ENCODE assay signal across 1 cellular context in genomic region chr1:9539165-9539828, GRCh38.
TF ChIP-seq lines count a peak whose summit lies in the region.

A gene with protein sequence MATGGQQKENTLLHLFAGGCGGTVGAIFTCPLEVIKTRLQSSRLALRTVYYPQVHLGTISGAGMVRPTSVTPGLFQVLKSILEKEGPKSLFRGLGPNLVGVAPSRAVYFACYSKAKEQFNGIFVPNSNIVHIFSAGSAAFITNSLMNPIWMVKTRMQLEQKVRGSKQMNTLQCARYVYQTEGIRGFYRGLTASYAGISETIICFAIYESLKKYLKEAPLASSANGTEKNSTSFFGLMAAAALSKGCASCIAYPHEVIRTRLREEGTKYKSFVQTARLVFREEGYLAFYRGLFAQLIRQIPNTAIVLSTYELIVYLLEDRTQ (plus strand): TSS chr1:9539465. CDS start chr1:9539692, 227 bp downstream.

TF ChIP-seq in K562, 482 proteins besides CTCF, POLR2A, EP300 and RAD21 (continued from another document and continues in another):
- peak; percentile 44 for TF ChIP-seq MTA3 (IDR thresholded peaks at IDR 0.05; ENCODE audit: borderline replicate concordance)
- TF ChIP-seq, protein P1, sequence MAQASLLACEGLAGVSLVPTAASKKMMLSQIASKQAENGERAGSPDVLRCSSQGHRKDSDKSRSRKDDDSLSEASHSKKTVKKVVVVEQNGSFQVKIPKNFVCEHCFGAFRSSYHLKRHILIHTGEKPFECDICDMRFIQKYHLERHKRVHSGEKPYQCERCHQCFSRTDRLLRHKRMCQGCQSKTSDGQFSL (CRISPR knock-in tag; IDR thresholded peaks at IDR 0.05): no peak
- TF ChIP-seq, protein P1 (tag; IDR thresholded peaks at IDR 0.05): no peak
- peak; percentile 32; the same call in 1 of the 2 replicates for TF ChIP-seq ZNF583 (CRISPR knock-in tag; IDR thresholded peaks at IDR 0.05)
- TF ChIP-seq LARP7 (IDR thresholded peaks at IDR 0.05): no peak
- peak; percentile 88 for TF ChIP-seq RBFOX2 (IDR thresholded peaks at IDR 0.05; ENCODE audit: low read depth, low read length)
- no peak for TF ChIP-seq SRF (CRISPR knock-in tag; IDR thresholded peaks at IDR 0.05)
- TF ChIP-seq ZNF140 (CRISPR knock-in tag; IDR thresholded peaks at IDR 0.05): no peak
- peak; percentile 21; the same call in 1 of the 2 replicates for TF ChIP-seq ZSCAN32 (CRISPR knock-in tag; IDR thresholded peaks at IDR 0.05)
- TF ChIP-seq TBL1XR1 (IDR thresholded peaks at IDR 0.05; ENCODE audit: low read length in 2 of 2): no peak
- no peak for TF ChIP-seq NCOR1 (IDR thresholded peaks at IDR 0.05)
- no peak for TF ChIP-seq CBX1 (IDR thresholded peaks at IDR 0.05; ENCODE audit: low read depth)
- TF ChIP-seq CCNT2 (IDR thresholded peaks at IDR 0.05; ENCODE audit: borderline replicate concordance, extremely low read depth, insufficient read length, low read depth, low read length): peak; percentile 95
- no peak; the same call in 1 of the 2 replicates for TF ChIP-seq IRF2 (CRISPR knock-in tag; IDR thresholded peaks at IDR 0.05)
- TF ChIP-seq ZNF785 (CRISPR knock-in tag; IDR thresholded peaks at IDR 0.05): no peak
- TF ChIP-seq ELF1 (tag; IDR thresholded peaks at IDR 0.05): 0 out of 2 replicates have a peak, but pooled peaks have one; percentile 11
- no peak for TF ChIP-seq ZBTB40 (IDR thresholded peaks at IDR 0.05)
- TF ChIP-seq ZBTB40 (CRISPR knock-in tag; IDR thresholded peaks at IDR 0.05): no peak
- TF ChIP-seq RBM34 (IDR thresholded peaks at IDR 0.05; ENCODE audit: borderline replicate concordance, insufficient read depth, low read length): no peak
- TF ChIP-seq ZFP1 (CRISPR knock-in tag; IDR thresholded peaks at IDR 0.05): no peak
- TF ChIP-seq TFAM (CRISPR knock-in tag; conservative IDR thresholded peaks at IDR 0.05): no peak
- TF ChIP-seq HMGXB4 (CRISPR knock-in tag; IDR thresholded peaks at IDR 0.05): peak; percentile 84
- no peak for TF ChIP-seq ZNF551 (CRISPR knock-in tag; IDR thresholded peaks at IDR 0.05)
- peak; percentile 97 for TF ChIP-seq CREM (IDR thresholded peaks at IDR 0.05; ENCODE audit: low read depth)
- no peak for TF ChIP-seq MCM7 (IDR thresholded peaks at IDR 0.05)
- TF ChIP-seq ZNF24 (IDR thresholded peaks at IDR 0.05): peak; percentile 59; the same call in 1 of the 2 replicates
- 0 out of 2 replicates have a peak, but pooled peaks have one; percentile 77 for TF ChIP-seq ZNF431 (CRISPR knock-in tag; IDR thresholded peaks at IDR 0.05)
- 0 out of 2 replicates have a peak, but pooled peaks have one; percentile 12 for TF ChIP-seq ZNF134 (CRISPR knock-in tag; conservative IDR thresholded peaks at IDR 0.05)
- 0 out of 2 replicates have a peak, but pooled peaks have one; percentile 51 for TF ChIP-seq TOE1 (IDR thresholded peaks at IDR 0.05; ENCODE audit: borderline replicate concordance)
- TF ChIP-seq TOE1 (CRISPR knock-in tag; IDR thresholded peaks at IDR 0.05; ENCODE audit: borderline replicate concordance, low read depth): peak; percentile 14; the same call in 1 of the 2 replicates
- peak; percentile 83 for TF ChIP-seq MAX (CRISPR knock-in tag; IDR thresholded peaks at IDR 0.05)
- TF ChIP-seq, protein P2, sequence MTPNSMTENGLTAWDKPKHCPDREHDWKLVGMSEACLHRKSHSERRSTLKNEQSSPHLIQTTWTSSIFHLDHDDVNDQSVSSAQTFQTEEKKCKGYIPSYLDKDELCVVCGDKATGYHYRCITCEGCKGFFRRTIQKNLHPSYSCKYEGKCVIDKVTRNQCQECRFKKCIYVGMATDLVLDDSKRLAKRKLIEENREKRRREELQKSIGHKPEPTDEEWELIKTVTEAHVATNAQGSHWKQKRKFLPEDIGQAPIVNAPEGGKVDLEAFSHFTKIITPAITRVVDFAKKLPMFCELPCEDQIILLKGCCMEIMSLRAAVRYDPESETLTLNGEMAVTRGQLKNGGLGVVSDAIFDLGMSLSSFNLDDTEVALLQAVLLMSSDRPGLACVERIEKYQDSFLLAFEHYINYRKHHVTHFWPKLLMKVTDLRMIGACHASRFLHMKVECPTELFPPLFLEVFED (CRISPR knock-in tag; conservative IDR thresholded peaks at IDR 0.05): no peak
- TF ChIP-seq, protein P3, sequence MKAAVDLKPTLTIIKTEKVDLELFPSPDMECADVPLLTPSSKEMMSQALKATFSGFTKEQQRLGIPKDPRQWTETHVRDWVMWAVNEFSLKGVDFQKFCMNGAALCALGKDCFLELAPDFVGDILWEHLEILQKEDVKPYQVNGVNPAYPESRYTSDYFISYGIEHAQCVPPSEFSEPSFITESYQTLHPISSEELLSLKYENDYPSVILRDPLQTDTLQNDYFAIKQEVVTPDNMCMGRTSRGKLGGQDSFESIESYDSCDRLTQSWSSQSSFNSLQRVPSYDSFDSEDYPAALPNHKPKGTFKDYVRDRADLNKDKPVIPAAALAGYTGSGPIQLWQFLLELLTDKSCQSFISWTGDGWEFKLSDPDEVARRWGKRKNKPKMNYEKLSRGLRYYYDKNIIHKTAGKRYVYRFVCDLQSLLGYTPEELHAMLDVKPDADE (conservative IDR thresholded peaks at IDR 0.05; ENCODE audit: control insufficient read depth, low read depth, low read length): peak; percentile 72
- TF ChIP-seq ZNF395 (CRISPR knock-in tag; IDR thresholded peaks at IDR 0.05): peak; percentile 95
- no peak for TF ChIP-seq XRCC3 (IDR thresholded peaks at IDR 0.05)
- no peak for TF ChIP-seq PHF20 (IDR thresholded peaks at IDR 0.05; ENCODE audit: partially characterized antibody)
- TF ChIP-seq ATF2 (CRISPR knock-in tag; IDR thresholded peaks at IDR 0.05): peak; percentile 19; the same call in 1 of the 2 replicates
- TF ChIP-seq GTF2E2 (tag; IDR thresholded peaks at IDR 0.05): peak; percentile 85
- TF ChIP-seq GTF2F1 (IDR thresholded peaks at IDR 0.05; ENCODE audit: low read depth, low read length): peak; percentile 25; the same call in 1 of the 2 replicates
- TF ChIP-seq FOSL1 (tag; conservative IDR thresholded peaks at IDR 0.05): 0 out of 2 replicates have a peak, but pooled peaks have one; percentile 24
- TF ChIP-seq ZNF175 (CRISPR knock-in tag; IDR thresholded peaks at IDR 0.05; ENCODE audit: low read depth): 0 out of 2 replicates have a peak, but pooled peaks have one; percentile 36
- no peak for TF ChIP-seq ZNF311 (CRISPR knock-in tag; IDR thresholded peaks at IDR 0.05)
- TF ChIP-seq EGR1 (conservative IDR thresholded peaks at IDR 0.05): peak; percentile 64
- TF ChIP-seq ATF1 (CRISPR knock-in tag; IDR thresholded peaks at IDR 0.05): peak; percentile 70
- TF ChIP-seq ATF1 (tag; IDR thresholded peaks at IDR 0.05): peak; percentile 99
- peak; percentile 50; the same call in 1 of the 2 replicates for TF ChIP-seq THAP7 (CRISPR knock-in tag; IDR thresholded peaks at IDR 0.05)
- no peak for TF ChIP-seq ZBTB8A (IDR thresholded peaks at IDR 0.05; ENCODE audit: partially characterized antibody)
- peak; percentile 59; the same call in 1 of the 2 replicates for TF ChIP-seq E2F3 (CRISPR knock-in tag; IDR thresholded peaks at IDR 0.05)
- peak; percentile 41; the same call in 1 of the 2 replicates for TF ChIP-seq HCFC1 (IDR thresholded peaks at IDR 0.05; ENCODE audit: low read depth, low read length)
- no peak for TF ChIP-seq SRSF9 (IDR thresholded peaks at IDR 0.05; ENCODE audit: borderline replicate concordance, low read depth, low read length)
